ENCODE assay signal across 8 cellular contexts in genomic region chr19:52735734-52736133, GRCh38. TPM values are rescaled to one million over a fixed set of nuclear protein-coding genes. Genes with fewer than 3 reads are reported as not detected.
DNase-seq lines count a peak whose midpoint lies in the region; ATAC-seq and TF ChIP-seq lines count a peak whose summit lies in the region.

No MANE protein-coding gene starts in this region.

- H3K4me1 ChIP-seq in body of pancreas (peaks cover 35% of the 10 kb centered on the region), skeletal muscle tissue (ENCODE audit: control insufficient read depth in 3 of 3, insufficient read depth in 3 of 3, low read length in 3 of 3) (peaks cover 12 to 15% (median 14%) of the 10 kb centered on the region in 3 donors)

- peak overlapping the region; percentile 61 to 89 (median 73) for H3K9ac ChIP-seq in skeletal muscle tissue (ENCODE audit: low read depth in 1 of 3, low read length in 3 of 3)

- no peak for TF ChIP-seq POLR2A in body of pancreas (IDR thresholded peaks at IDR 0.05)

- ATAC-seq in activated CD8-positive, alpha-beta memory T cell treated with anti-CD3 and anti-CD28 coated beads, Interleukin-2, amount 10 ng/mL, durations not matched to agents 7 days and 5 days, result no peak
- ATAC-seq in body of pancreas, result peak; percentile 20
- ATAC-seq in HG03378 (IDR thresholded peaks at IDR 0.05; ENCODE audit: unreplicated experiment), result no peak

- peaks cover 40% of the 10 kb centered on the region for H3K36me3 Mint-ChIP-seq in activated CD8-positive, alpha-beta memory T cell treated with anti-CD3 and anti-CD28 coated beads, Interleukin-2, amount 10 ng/mL, durations not matched to agents 7 days and 5 days

- H3K4me3 ChIP-seq in body of pancreas, result no peak overlapping the region
- H3K4me3 ChIP-seq in skeletal muscle tissue (ENCODE audit: low read length in 3 of 3), result peak overlapping the region; percentile 88 to 94 (median 91)

- DNase-seq in activated CD8-positive, alpha-beta memory T cell treated with anti-CD3 and anti-CD28 coated beads, Interleukin-2, amount 10 ng/mL, durations not matched to agents 7 days and 5 days, result no peak
- no peak for DNase-seq in activated CD8-positive, alpha-beta memory T cell treated with anti-CD3 and anti-CD28 coated beads, Interleukin-2, amount 50 U/mL, for 48 hours
- DNase-seq in body of pancreas, result peak; percentile 47 to 61 (median 53)
- DNase-seq in iPS-NIHi7 (ENCODE audit: extremely low spot score), result peak; percentile 71
- no peak for DNase-seq in NCI-H2107 treated with DMSO at 0.1 percent for 48 hours (lab: John Stamatoyannopoulos, UW; ENCODE audit: unreplicated experiment)
- DNase-seq in SIG-M5 (lab: John Stamatoyannopoulos, UW), result no peak

- 55 to 66% methylated on average over 18 of the region's 18 CpGs for WGBS in body of pancreas, 2 donors

- H3K4me1 Mint-ChIP-seq in activated CD8-positive, alpha-beta memory T cell treated with anti-CD3 and anti-CD28 coated beads, Interleukin-2, amount 10 ng/mL, durations not matched to agents 7 days and 5 days, result peaks cover 18% of the 10 kb centered on the region

- no peaks in the 10 kb centered on the region for H3K27me3 Mint-ChIP-seq in activated CD8-positive, alpha-beta memory T cell treated with anti-CD3 and anti-CD28 coated beads, Interleukin-2, amount 10 ng/mL, durations not matched to agents 7 days and 5 days

- intact Hi-C loops in body of pancreas (cut with DNase I), result no loop called here

- no peak for TF ChIP-seq CTCF in body of pancreas (IDR thresholded peaks at IDR 0.05)

- peak overlapping the region; percentile 65 to 90 (median 84) for H3K27ac ChIP-seq in body of pancreas
- H3K27ac ChIP-seq in skeletal muscle tissue (ENCODE audit: low read depth, low read length), result peak overlapping the region; percentile 76

- peak overlapping the region; percentile 70 for H3K27ac Mint-ChIP-seq in activated CD8-positive, alpha-beta memory T cell treated with anti-CD3 and anti-CD28 coated beads, Interleukin-2, amount 10 ng/mL, durations not matched to agents 7 days and 5 days

- no peaks in the 10 kb centered on the region for H3K27me3 ChIP-seq in body of pancreas
- H3K27me3 ChIP-seq in skeletal muscle tissue (ENCODE audit: control insufficient read depth in 3 of 3, insufficient read depth in 3 of 3, low read length in 3 of 3), result no peaks in the 10 kb centered on the region

- CTCF ChIA-PET in activated CD8-positive, alpha-beta memory T cell treated with anti-CD3 and anti-CD28 coated beads, Interleukin-2, amount 10 ng/mL, durations not matched to agents 7 days and 5 days (lab: Charles Lee), result no interaction called here

- H3K36me3 ChIP-seq in body of pancreas (replicated peaks in 1 of 2; ENCODE audit: insufficient read depth in 1 of 2, low read depth in 2 of 2), result no peaks in the 10 kb centered on the region
- no peaks in the 10 kb centered on the region for H3K36me3 ChIP-seq in skeletal muscle tissue (ENCODE audit: control insufficient read depth in 3 of 3, insufficient read depth in 3 of 3, low read length in 3 of 3)

- no peaks in the 10 kb centered on the region for H3K9me3 ChIP-seq in body of pancreas
- no peaks in the 10 kb centered on the region for H3K9me3 ChIP-seq in skeletal muscle tissue (ENCODE audit: control insufficient read depth in 3 of 3, low read length in 3 of 3)

- peak overlapping the region; percentile 85 for H3K4me3 Mint-ChIP-seq in activated CD8-positive, alpha-beta memory T cell treated with anti-CD3 and anti-CD28 coated beads, Interleukin-2, amount 10 ng/mL, durations not matched to agents 7 days and 5 days

- peaks cover 10% of the 10 kb centered on the region for H3K9me3 Mint-ChIP-seq in activated CD8-positive, alpha-beta memory T cell treated with anti-CD3 and anti-CD28 coated beads, Interleukin-2, amount 10 ng/mL, durations not matched to agents 7 days and 5 days (ENCODE audit: low read depth)

RNA-seq across cellular contexts. Expression of gene ZNF611, which starts 0.9 kb away (rescaled TPM):
- 10 to 100 TPM; 30.7 to 32.1 TPM for total RNA-seq in activated CD8-positive, alpha-beta memory T cell treated with anti-CD3 and anti-CD28 coated beads, Interleukin-2, amount 10 ng/mL, durations not matched to agents 7 days and 5 days
- total RNA-seq in body of pancreas (10 to 100 TPM in 1 of 2 donors, 1 to 10 TPM in 1; 6.0 to 19.8 TPM), skeletal muscle tissue (9.4 TPM)

RNA-seq across cellular contexts. Expression of gene ZNF600, which starts 50.9 kb away (rescaled TPM):
- total RNA-seq in activated CD8-positive, alpha-beta memory T cell treated with anti-CD3 and anti-CD28 coated beads, Interleukin-2, amount 10 ng/mL, durations not matched to agents 7 days and 5 days, result 10 to 100 TPM; 23.5 to 23.8 TPM
- 10 to 100 TPM in 1 of 2 donors, 1 to 10 TPM in 1; 7.3 to 10.9 TPM for total RNA-seq in body of pancreas
- total RNA-seq in skeletal muscle tissue, result 2.1 TPM

Comparison
In these comparisons a context has a peak if more than half of its experiments do, and no peak if none do; other contexts are left out.
1. DNase-seq: peak in body of pancreas (4 of 4) and iPS-NIHi7 (single experiment); none in activated CD8-positive, alpha-beta memory T cell treated with anti-CD3 and anti-CD28 coated beads, Interleukin-2, amount 10 ng/mL, durations not matched to agents 7 days and 5 days (single experiment), activated CD8-positive, alpha-beta memory T cell treated with anti-CD3 and anti-CD28 coated beads, Interleukin-2, amount 50 U/mL, for 48 hours (single experiment), NCI-H2107 treated with DMSO at 0.1 percent for 48 hours (single experiment) and SIG-M5 (single experiment).
2. H3K4me3 ChIP-seq: peak in skeletal muscle tissue (3 of 3); none in body of pancreas (0 of 2).